ENCODE assay signal across 8 cellular contexts in the genomic region with DNA sequence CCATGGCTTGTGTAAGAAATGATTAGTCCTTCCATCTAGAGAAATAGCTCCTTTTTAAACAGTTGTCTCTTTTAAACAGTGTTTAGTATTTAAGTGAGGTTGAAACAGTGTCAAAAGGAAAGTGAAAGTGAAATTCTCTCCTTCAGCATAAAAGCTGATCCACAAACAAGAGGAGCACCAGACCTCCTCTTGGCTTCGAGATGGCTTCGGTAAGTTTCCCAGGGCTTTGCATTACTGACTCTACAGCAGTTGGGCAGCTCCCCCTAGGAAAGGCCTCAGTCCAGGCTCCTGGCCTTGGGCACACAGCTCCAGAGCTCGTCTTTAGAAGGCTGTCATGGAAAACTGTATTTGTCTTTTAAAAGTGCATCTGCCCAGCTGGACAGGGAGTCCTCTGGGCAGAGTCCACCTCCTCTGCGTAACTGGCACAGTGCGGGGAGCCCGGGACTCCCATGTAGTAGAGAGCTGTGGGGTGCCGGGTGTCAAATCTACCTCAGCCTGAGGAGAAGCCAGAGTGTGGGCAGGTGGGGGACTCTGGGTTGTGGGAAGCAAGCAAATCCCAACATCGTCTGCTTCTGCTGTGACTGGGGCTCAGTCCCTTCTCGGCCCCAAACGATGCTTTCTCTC. TPM values are rescaled to one million over a fixed set of nuclear protein-coding genes. Genes with fewer than 3 reads are reported as not detected.
DNase-seq lines count a peak whose midpoint lies in the region; ATAC-seq, FAIRE-seq and TF ChIP-seq lines count a peak whose summit lies in the region.

Gene PLAAT4, plus strand, starts transcription at position 140 of the 624 bp plus-strand sequence. Its CDS starts 61 bp downstream, at position 201.

- peak within 1 kb of the TSS; percentile 49 for H3K27ac ChIP-seq in ACC112 (ENCODE audit: low read depth, low read length)
- H3K27ac ChIP-seq in Peyer's patch: peak within 1 kb of the TSS; percentile 76 to 92 (median 84)
- H3K27ac ChIP-seq in mammary epithelial cell (ENCODE audit: insufficient read depth, low read depth, low read length): no peak within 1 kb of the TSS

- intact Hi-C loops in mammary epithelial cell (cut with micrococcal nuclease): no loop called here

- TF ChIP-seq CTCF in Peyer's patch (IDR thresholded peaks at IDR 0.05) (no peak), mammary epithelial cell (conservative IDR thresholded peaks at IDR 0.05 in 1 of 2, IDR thresholded peaks at IDR 0.05 in 1 of 2; ENCODE audit: extremely low read depth in 1 of 2, insufficient read depth in 1 of 2, low read depth in 1 of 2, low read length in 2 of 2) (no peak)

- H3K27me3 ChIP-seq in ACC112 (ENCODE audit: insufficient read depth, low read length) (no peaks in the 10 kb centered on the region), Peyer's patch (no peaks in the 10 kb centered on the region), mammary epithelial cell (ENCODE audit: insufficient read depth, low read length) (no peaks in the 10 kb centered on the region)

- no peaks in the 10 kb centered on the region for H3K36me3 ChIP-seq in ACC112 (ENCODE audit: insufficient read depth, low read length)
- H3K36me3 ChIP-seq in Peyer's patch: peaks cover 0 to 4% (median 0%) of the 10 kb centered on the region in 3 donors
- no peaks in the 10 kb centered on the region for H3K36me3 ChIP-seq in mammary epithelial cell (ENCODE audit: insufficient read depth, low read length)

- peak; percentile 64 to 73 for TF ChIP-seq POLR2A in Peyer's patch (IDR thresholded peaks at IDR 0.05)

- H3K4me1 ChIP-seq in ACC112 (ENCODE audit: control insufficient read depth, insufficient read depth, low read length, unreplicated experiment) (peaks cover 28% of the 10 kb centered on the region), Peyer's patch (peaks cover 8 to 38% (median 22%) of the 10 kb centered on the region in 4 donors), mammary epithelial cell (ENCODE audit: insufficient read depth, low read length) (peaks cover 11% of the 10 kb centered on the region)

- peak within 1 kb of the TSS; percentile 70 for H3K4me2 ChIP-seq in mammary epithelial cell (ENCODE audit: insufficient read depth, low read depth, low read length)

- H3K4me3 ChIP-seq in ACC112 (ENCODE audit: low read depth, low read length) (peak within 1 kb of the TSS; percentile 71), Peyer's patch (peak within 1 kb of the TSS; percentile 50 to 62 (median 54)), mammary epithelial cell (replicated peaks in 1 of 3; ENCODE audit: insufficient read depth in 1 of 3, low read depth in 2 of 3, low read length in 3 of 3) (peak within 1 kb of the TSS; percentile 4 to 19 (median 8))

- DNase-seq in GM18507 (ENCODE audit: extremely low spot score, insufficient read length, low read depth): peak; percentile 52
- peak; percentile 59 to 80 (median 74) for DNase-seq in Peyer's patch
- peak; percentile 29 for DNase-seq in mammary epithelial cell
- DNase-seq in kidney tubule cell (ENCODE audit: low spot score): peak; percentile 56
- DNase-seq in stimulated activated CD8-positive, alpha-beta memory T cell treated with anti-CD3 and anti-CD28 coated beads, Interleukin-4, amount 100 ng/mL, for 48 hours: peak; percentile 43

- ATAC-seq in HG02870 (IDR thresholded peaks at IDR 0.05; ENCODE audit: unreplicated experiment) (no peak), HG03175 (IDR thresholded peaks at IDR 0.05; ENCODE audit: unreplicated experiment) (no peak)

- WGBS in mammary epithelial cell (ENCODE audit: low coverage, missing lambda C conversion rate): 21% methylated on average over 9 of the region's 10 CpGs

- CTCF ChIA-PET in mammary epithelial cell (lab: Charles Lee; ENCODE audit: low non-redundant PET): no interaction called here

- H2AFZ ChIP-seq in ACC112 (ENCODE audit: low read length, unreplicated experiment) (peak within 1 kb of the TSS; percentile 36), mammary epithelial cell (ENCODE audit: low read depth, low read length) (peak within 1 kb of the TSS; percentile 81)

- H3K9me3 ChIP-seq in Peyer's patch (no peaks in the 10 kb centered on the region), mammary epithelial cell (replicated peaks; ENCODE audit: insufficient read depth, low read length) (no peaks in the 10 kb centered on the region)

- in situ Hi-C loops in mammary epithelial cell (cut with MboI; ENCODE audit: low sequenced_read_pairs in 2 of 2): no loop called here

- no TSS peak for BruUV-seq in mammary epithelial cell (replicated peaks; lab: Mats Ljungman, UMichigan)

- H4K20me1 ChIP-seq in mammary epithelial cell (ENCODE audit: insufficient read depth, low read length): no peaks in the 10 kb centered on the region

- dilution Hi-C loops in mammary epithelial cell (cut with HindIII; ENCODE audit: low sequenced_read_pairs): no loop called here

- no peak within 1 kb of the TSS for H3K9ac ChIP-seq in mammary epithelial cell (ENCODE audit: insufficient read depth, low read length)

- H3K79me2 ChIP-seq in ACC112 (ENCODE audit: control insufficient read depth, insufficient read depth, low read length, unreplicated experiment) (no peaks in the 10 kb centered on the region), mammary epithelial cell (ENCODE audit: insufficient read depth, low read length) (no peaks in the 10 kb centered on the region)

- FAIRE-seq in GM18507 (lab: Jason Lieb, UNC): peak; percentile 74

RNA-seq across cellular contexts. Expression of gene PLAAT4, which starts in this region (rescaled TPM):
- 100 to 1,000 TPM in 2 of 4 donors, 10 to 100 TPM in 2; 54.5 to 179 (median 93.4) TPM for total RNA-seq in Peyer's patch
- 1 to 10 TPM in 1 of 2 donors, under 1 TPM in 1; 0.67 to 1.3 TPM for total RNA-seq in mammary epithelial cell
- 3.5 TPM for polyA plus RNA-seq in mammary epithelial cell
- polyA minus RNA-seq in mammary epithelial cell: not detected

Comparison
In these comparisons a context has a peak if more than half of its experiments do, and no peak if none do; other contexts are left out.
1. RNA of gene PLAAT4 (total RNA-seq): 54.5 to 179 TPM in Peyer's patch; 0.67 to 1.3 TPM in mammary epithelial cell; every median in the first group is over 10 times any median in the second.
2. H3K4me3 ChIP-seq: peak in every context shown above with its lines; median percentile 71 in ACC112; 54 in Peyer's patch; 8 in mammary epithelial cell.
3. Peak in every context shown above with its lines, with median percentiles within 50 percentile points of each other: DNase-seq.